ENCODE assay signal across 8 cellular contexts in the genomic region with DNA sequence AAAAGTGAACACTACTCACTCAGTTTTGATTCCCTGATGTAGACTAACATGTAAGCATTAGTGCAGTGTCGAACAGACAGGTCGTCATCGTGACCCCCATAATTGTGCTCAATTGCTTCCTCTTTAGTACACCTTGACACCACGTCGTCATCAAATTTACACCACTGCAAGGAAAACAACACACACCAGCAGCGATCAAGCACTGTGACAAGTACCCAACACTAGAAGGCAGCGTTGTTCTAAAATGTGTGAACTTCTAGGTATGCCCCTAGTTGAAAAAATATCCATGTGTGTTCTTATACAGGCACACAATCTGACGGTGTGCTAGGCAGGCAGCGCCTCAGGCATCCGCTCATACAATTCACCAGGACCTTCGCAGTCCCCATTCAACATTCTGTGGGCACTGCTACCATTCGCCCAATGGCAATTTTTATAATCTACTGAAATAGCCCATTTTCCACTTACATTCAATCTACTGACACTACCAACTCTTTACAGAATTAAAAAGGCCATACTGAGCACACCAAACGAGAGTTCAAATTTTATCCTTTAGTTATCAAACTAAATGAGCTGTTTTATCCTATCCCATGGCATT. TPM values are rescaled to one million over a fixed set of nuclear protein-coding genes. Genes with fewer than 3 reads are reported as not detected.
DNase-seq lines count a peak whose midpoint lies in the region; ATAC-seq, FAIRE-seq and TF ChIP-seq lines count a peak whose summit lies in the region.

No MANE protein-coding gene starts in this region.

- H3K4me3 ChIP-seq in heart left ventricle, result no peak overlapping the region
- no peak overlapping the region for H3K4me3 ChIP-seq in right cardiac atrium (ENCODE audit: low read length)
- H3K4me3 ChIP-seq in bronchial epithelial cell (ENCODE audit: low read depth, low read length), result no peak overlapping the region
- H3K4me3 ChIP-seq in retinal pigment epithelial cell (ENCODE audit: low read length), result no peak overlapping the region

- peaks cover 3 to 100% (median 99%) of the 10 kb centered on the region in 9 donors for H3K36me3 ChIP-seq in heart left ventricle
- peaks cover 39% of the 10 kb centered on the region for H3K36me3 ChIP-seq in bronchial epithelial cell (ENCODE audit: control insufficient read depth, insufficient read depth, low read length)

- FAIRE-seq in bronchial epithelial cell (lab: Jason Lieb, UNC), result no peak

- 75 to 80% (median 77%) methylated on average over 13 of the region's 13 CpGs for WGBS in heart left ventricle, 4 donors
- 76% methylated on average over 13 of the region's 13 CpGs for WGBS in right cardiac atrium

- intact Hi-C loops in heart left ventricle (cut with DNase I) (loop anchor here in 6 of 10 donors (5.0 to 10.0 kb wide), 2 partner anchors 100 to 102 kb away; no protein-coding TSS in a partner anchor), right cardiac atrium (cut with DNase I) (no loop called here)

- ATAC-seq in heart left ventricle, result peak in 1 of 4 donors; percentile 42
- ATAC-seq in right cardiac atrium, result no peak
- no peak for ATAC-seq in GM18502 (IDR thresholded peaks at IDR 0.05; ENCODE audit: poor library complexity, unreplicated experiment)
- no peak for ATAC-seq in GM19467 (IDR thresholded peaks at IDR 0.05; ENCODE audit: unreplicated experiment)

- H3K27me3 ChIP-seq in heart left ventricle (no peaks in the 10 kb centered on the region), right cardiac atrium (ENCODE audit: control insufficient read depth, insufficient read depth) (no peaks in the 10 kb centered on the region), bronchial epithelial cell (ENCODE audit: control insufficient read depth, insufficient read depth, low read length) (no peaks in the 10 kb centered on the region)

- no peak overlapping the region for H3K27ac ChIP-seq in heart left ventricle
- H3K27ac ChIP-seq in right cardiac atrium (ENCODE audit: low read length), result no peak overlapping the region

- TF ChIP-seq POLR2A in heart left ventricle (IDR thresholded peaks at IDR 0.05), result no peak

- DNase-seq in heart left ventricle (no peak), right cardiac atrium (no peak), NCI-H2196 treated with DMSO at 0.1 percent for 48 hours (lab: John Stamatoyannopoulos, UW; ENCODE audit: unreplicated experiment) (peak; percentile 26), bronchial epithelial cell (ENCODE audit: low read depth) (peak; percentile 23), retinal pigment epithelial cell (ENCODE audit: low read depth) (no peak), SHP77 treated with DMSO at 0.1 percent for 48 hours (lab: John Stamatoyannopoulos, UW) (no peak)

- TF ChIP-seq CTCF in heart left ventricle (IDR thresholded peaks at IDR 0.05) (peak in 8 of 12 donors; percentile 9 to 43 (median 20)), bronchial epithelial cell (IDR thresholded peaks at IDR 0.05; ENCODE audit: insufficient read depth, low read length, severe bottlenecking) (peak; percentile 34), retinal pigment epithelial cell (conservative IDR thresholded peaks at IDR 0.05; ENCODE audit: low read depth, low read length) (peak; percentile 71)

- peaks cover 0 to 7% (median 0%) of the 10 kb centered on the region in 12 donors for H3K4me1 ChIP-seq in heart left ventricle
- no peaks in the 10 kb centered on the region for H3K4me1 ChIP-seq in right cardiac atrium (ENCODE audit: control insufficient read depth, insufficient read depth, low read length)

- no peaks in the 10 kb centered on the region for H3K9me3 ChIP-seq in heart left ventricle
- H3K9me3 ChIP-seq in right cardiac atrium (ENCODE audit: control insufficient read depth, low read length), result no peaks in the 10 kb centered on the region

RNA-seq across cellular contexts. Expression of gene LITAFD, which starts 23.1 kb away (rescaled TPM):
- not detected for total RNA-seq in heart left ventricle
- not detected for polyA plus RNA-seq in heart left ventricle
- total RNA-seq in right cardiac atrium, result not detected
- polyA plus RNA-seq in right cardiac atrium, result not detected
- total RNA-seq in bronchial epithelial cell, result not detected in 2 replicates

RNA-seq across cellular contexts. Expression of gene CARHSP1, which starts 36.5 kb away (rescaled TPM):
- total RNA-seq in heart left ventricle (10 to 100 TPM; 20.0 to 62.4 (median 29.0) TPM), right cardiac atrium (10 to 100 TPM; 28.6 to 37.2 (median 35.0) TPM), bronchial epithelial cell (63.7 and 96.3 TPM in 2 replicates)
- polyA plus RNA-seq in heart left ventricle (10 to 100 TPM; 33.4 to 58.0 TPM), right cardiac atrium (75.0 TPM)

RNA-seq across cellular contexts. Expression of gene USP7, which starts 58.4 kb away (rescaled TPM):
- total RNA-seq in heart left ventricle (10 to 100 TPM; 49.5 to 86.5 (median 68.1) TPM), right cardiac atrium (10 to 100 TPM; 67.1 to 83.3 (median 71.2) TPM), bronchial epithelial cell (41.3 and 48.1 TPM in 2 replicates)
- polyA plus RNA-seq in heart left ventricle (10 to 100 TPM; 20.3 to 38.0 TPM), right cardiac atrium (25.1 TPM)

Comparison
In these comparisons a context has a peak if more than half of its experiments do, and no peak if none do; other contexts are left out.
1. intact Hi-C loops: an anchor here in heart left ventricle (5.0 to 10.0 kb wide); none called in right cardiac atrium.
2. DNase-seq: peak in NCI-H2196 treated with DMSO at 0.1 percent for 48 hours (single experiment) and bronchial epithelial cell (single experiment); none in heart left ventricle (0 of 5), right cardiac atrium (0 of 3), retinal pigment epithelial cell (single experiment) and SHP77 treated with DMSO at 0.1 percent for 48 hours (single experiment).
3. CTCF ChIP-seq: peak in every context shown above with its lines; median percentile 71 in retinal pigment epithelial cell; 34 in bronchial epithelial cell; 20 in heart left ventricle.